Comparison of ENCODE assay signal across 26 cellular contexts in the genomic region with DNA sequence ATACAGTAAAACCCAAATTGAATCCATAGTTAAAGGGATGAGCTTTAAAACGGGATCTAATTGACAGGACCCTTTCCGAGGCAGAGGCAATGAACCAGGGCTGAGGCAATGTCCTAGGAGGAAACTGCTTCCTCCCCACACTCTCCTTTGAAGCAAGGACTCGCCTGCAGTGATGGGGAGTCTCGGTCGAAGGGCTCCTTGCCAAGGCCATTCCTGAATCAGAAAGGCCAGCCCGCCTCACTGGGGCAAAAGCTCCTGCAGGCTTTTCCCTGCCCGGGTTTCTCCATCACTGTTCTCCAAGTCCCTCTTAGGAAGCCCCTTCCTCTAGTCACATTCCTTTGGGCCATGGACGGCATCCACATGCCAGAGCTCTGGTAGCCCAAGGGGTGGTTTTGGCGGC.
"Had no signal": no experiment of that assay in that cellular context is flagged by ENCODE, and none has a peak within 500 bp of the region (broad histone marks: within the 10 kb centered on the region; RNA-seq: fewer than 3 reads in every experiment).

No MANE protein-coding gene starts in this region.

- DNase-seq: cortex of kidney; effector memory CD8-positive, alpha-beta T cell; erythroblast; esophagus squamous epithelium; hypothalamus; immature natural killer cell; natural killer cell; retina; right lobe of liver; small intestine; stimulated activated CD4-positive, alpha-beta T cell treated with anti-CD3 and anti-CD28 coated beads, Interleukin-1b, Interleukin-23, amount 100 ng/mL, for 48 hours; stimulated activated CD4-positive, alpha-beta T cell treated with anti-CD3 and anti-CD28 coated beads, Interleukin-4, amount 100 ng/mL, for 1 hour; stimulated activated CD8-positive, alpha-beta memory T cell treated with anti-CD3 and anti-CD28 coated beads, Interleukin-4, amount 100 ng/mL, for 48 hours; stimulated activated naive CD4-positive, alpha-beta T cell; stimulated activated naive CD8-positive, alpha-beta T cell treated with anti-CD3 and anti-CD28 coated beads, Interleukin-15, amount 100 ng/mL, for 72 hours; transverse colon; upper lobe of right lung had no signal

- H3K4me3 ChIP-seq: lung, pancreas, right lobe of liver, suprapubic skin, transverse colon, upper lobe of right lung, vagina had no signal

- H3K27ac ChIP-seq: neutrophil, pancreas, right lobe of liver, suprapubic skin, transverse colon, upper lobe of right lung, vagina had no signal

- H3K9me3 ChIP-seq: esophagus squamous epithelium, neutrophil, pancreas, right lobe of liver, suprapubic skin, transverse colon, upper lobe of right lung, vagina had no signal

- FAIRE-seq: endometrium, frontal cortex, keratinocyte, pancreas, small intestine had no signal

- H3K27me3 ChIP-seq: right lobe of liver, vagina had no signal

- H3K4me1 ChIP-seq: pancreas, right lobe of liver, transverse colon, upper lobe of right lung, vagina had no signal

- H3K36me3 ChIP-seq: esophagus squamous epithelium, neutrophil, pancreas, right lobe of liver, suprapubic skin, transverse colon, upper lobe of right lung, vagina had no signal

- ATAC-seq: effector memory CD8-positive, alpha-beta T cell; left lobe of liver; natural killer cell; right lobe of liver; stimulated activated naive CD8-positive, alpha-beta T cell treated with anti-CD3 and anti-CD28 coated beads, Interleukin-15, amount 100 ng/mL, for 72 hours; upper lobe of right lung had no signal
